22 cellular contexts compared by ENCODE assay signal in the genomic region with DNA sequence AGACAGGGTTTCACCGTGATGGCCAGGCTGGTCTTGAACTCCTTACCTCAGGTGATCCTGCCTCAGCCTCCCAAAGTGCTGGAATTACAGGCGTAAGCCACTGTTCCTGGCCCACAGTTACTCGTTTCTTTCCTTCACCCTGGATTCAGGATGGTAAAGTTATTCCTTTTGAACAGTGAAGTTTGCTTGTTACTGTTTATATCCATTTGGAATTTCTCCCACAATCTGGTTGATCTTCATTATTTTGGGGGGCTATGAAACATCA.
"Had no signal": no experiment of that assay in that cellular context is flagged by ENCODE, and none has a peak within 500 bp of the region (broad histone marks: within the 10 kb centered on the region; RNA-seq: fewer than 3 reads in every experiment).

No MANE protein-coding gene starts in this region.

- H3K27ac Mint-ChIP-seq: activated CD4-positive, alpha-beta memory T cell treated with anti-CD3 and anti-CD28 coated beads for 36 hours; activated naive CD4-positive, alpha-beta T cell treated with anti-CD3 and anti-CD28 coated beads for 36 hours; nephron had no signal

- H3K4me3 Mint-ChIP-seq: activated CD4-positive, alpha-beta memory T cell treated with anti-CD3 and anti-CD28 coated beads for 36 hours; activated CD4-positive, alpha-beta T cell treated with anti-CD3 and anti-CD28 coated beads, Interleukin-2, amount 10 ng/mL, durations not matched to agents 24 days and 14 days; activated naive CD4-positive, alpha-beta T cell treated with anti-CD3 and anti-CD28 coated beads for 36 hours; central memory CD8-positive, alpha-beta T cell; nephron had no signal

- H3K9me3 ChIP-seq: breast epithelium, left lung, lower lobe of right lung, mucosa of descending colon, neutrophil, ovary, psoas muscle, right atrium auricular region, thoracic aorta had no signal

- H3K36me3 ChIP-seq: breast epithelium, ovary, thoracic aorta had no signal

- H3K9me3 Mint-ChIP-seq: activated CD4-positive, alpha-beta memory T cell treated with anti-CD3 and anti-CD28 coated beads for 36 hours; activated CD4-positive, alpha-beta T cell treated with anti-CD3 and anti-CD28 coated beads, Interleukin-2, amount 10 ng/mL, durations not matched to agents 24 days and 14 days; activated naive CD4-positive, alpha-beta T cell treated with anti-CD3 and anti-CD28 coated beads for 36 hours; central memory CD8-positive, alpha-beta T cell; nephron had no signal

- H3K27me3 Mint-ChIP-seq: activated CD4-positive, alpha-beta memory T cell treated with anti-CD3 and anti-CD28 coated beads for 36 hours; activated CD4-positive, alpha-beta T cell treated with anti-CD3 and anti-CD28 coated beads, Interleukin-2, amount 10 ng/mL, durations not matched to agents 24 days and 14 days; central memory CD8-positive, alpha-beta T cell had no signal

- ATAC-seq: left lung, lower lobe of right lung, mucosa of descending colon, SK-N-SH treated with all-trans-retinoic acid at 6 μM for 48 hours had no signal

- H3K4me3 ChIP-seq: breast epithelium, left lung, lower lobe of right lung, mucosa of descending colon, ovary, psoas muscle, right atrium auricular region, thoracic aorta had no signal

- H3K27ac ChIP-seq: breast epithelium, left lung, lower lobe of right lung, neutrophil, ovary, psoas muscle, right atrium auricular region, thoracic aorta had no signal

- H3K27me3 ChIP-seq: ovary had no signal

- H3K4me1 ChIP-seq: breast epithelium, lower lobe of right lung, psoas muscle, right atrium auricular region had no signal

- DNase-seq: activated CD4-positive, alpha-beta memory T cell treated with anti-CD3 and anti-CD28 coated beads for 36 hours; activated CD4-positive, alpha-beta T cell treated with anti-CD3 and anti-CD28 coated beads, Interleukin-2, amount 10 ng/mL, durations not matched to agents 24 days and 14 days; activated naive CD4-positive, alpha-beta T cell treated with anti-CD3 and anti-CD28 coated beads for 36 hours; amygdala; effector CD8-positive, alpha-beta T cell; left lung; lower lobe of right lung; mesendoderm; mucosa of descending colon; ovary; stimulated activated CD4-positive, alpha-beta T cell treated with anti-CD3 and anti-CD28 coated beads, Interleukin-15, amount 100 ng/mL, for 24 hours; stimulated activated naive CD4-positive, alpha-beta T cell; T-helper 2 cell; trophoblast cell had no signal
